ENCODE assay signal across 26 cellular contexts in the genomic region with DNA sequence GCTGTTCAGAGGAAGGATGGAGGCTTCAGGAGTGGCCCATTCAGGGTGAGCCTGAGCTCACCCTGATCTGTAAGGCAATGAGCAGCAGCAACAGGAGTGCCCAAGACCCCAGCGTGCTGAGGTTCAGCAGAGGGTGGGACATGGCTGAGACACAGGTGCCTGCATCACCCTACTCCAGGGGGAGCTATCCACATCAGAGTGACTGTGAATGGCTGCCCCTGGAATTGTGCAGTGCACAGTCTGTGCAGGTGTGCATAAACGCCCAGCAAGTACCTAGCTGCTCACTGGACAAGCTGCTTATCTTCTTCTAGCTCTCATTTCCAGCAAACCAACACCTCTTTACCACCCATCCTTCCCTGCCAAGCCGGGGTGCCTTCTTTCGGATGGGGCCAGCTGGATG.
DNase-seq lines count a peak whose midpoint lies in the region; ATAC-seq, FAIRE-seq and TF ChIP-seq lines count a peak whose summit lies in the region.
"Had no signal": no experiment of that assay in that cellular context is flagged by ENCODE, and none has a peak within 500 bp of the region (broad histone marks: within the 10 kb centered on the region; RNA-seq: fewer than 3 reads in every experiment).

No MANE protein-coding gene starts in this region.

- no peak for TF ChIP-seq POLR2A in tibial nerve (IDR thresholded peaks at IDR 0.05)

- no peak overlapping the region for H3K4ac ChIP-seq in H9 (ENCODE audit: low read depth, low read length)

- no peak overlapping the region for H2BK15ac ChIP-seq in H9 (ENCODE audit: low read depth, low read length)

- no peak overlapping the region for H3K4me3 ChIP-seq in tibial nerve
- no peak overlapping the region for H3K4me3 ChIP-seq in small intestine (ENCODE audit: low read depth in 1 of 2, low read length in 2 of 2)
- H3K4me3 ChIP-seq: BLaER1, GM12878, MG63 had no signal

- no peak overlapping the region for H3K27ac Mint-ChIP-seq in CD14-positive monocyte
- no peak overlapping the region for H3K27ac Mint-ChIP-seq in H9
- H3K27ac Mint-ChIP-seq: CD4-positive, alpha-beta T cell had no signal

- H3K36me3 Mint-ChIP-seq in CD14-positive monocyte (no peaks in the 10 kb centered on the region), H9 (ENCODE audit: insufficient read depth in 1 of 3, low read depth in 3 of 3) (no peaks in the 10 kb centered on the region)

- H3K27me3 ChIP-seq in H9 (ENCODE audit: insufficient read depth, low read length) (no peaks in the 10 kb centered on the region), tibial nerve (peaks cover 0 to 6% of the 10 kb centered on the region in 2 donors), small intestine (ENCODE audit: control insufficient read depth in 2 of 2, insufficient read depth in 2 of 2, low read length in 2 of 2) (peaks cover 0 to 6% of the 10 kb centered on the region in 2 donors)
- H3K27me3 ChIP-seq: BLaER1, MG63 had no signal

- H3K27me3 Mint-ChIP-seq in CD14-positive monocyte (ENCODE audit: low read depth in 3 of 3) (peaks cover 7 to 11% (median 10%) of the 10 kb centered on the region in 3 donors), H9 (ENCODE audit: low read depth) (peaks cover 8% of the 10 kb centered on the region)

- no peak for ATAC-seq in left ventricle myocardium superior
- ATAC-seq: GM12878, SK-N-SH treated with all-trans-retinoic acid at 6 μM for 48 hours had no signal

- H3K4me1 Mint-ChIP-seq in CD14-positive monocyte, result no peaks in the 10 kb centered on the region
- no peaks in the 10 kb centered on the region for H3K4me1 Mint-ChIP-seq in H9

- no peak for FAIRE-seq in small intestine (lab: Jason Lieb, UNC)
- FAIRE-seq: A204.1, D721Med, GM12878, RCC 7860 had no signal

- no peaks in the 10 kb centered on the region for H4K20me1 ChIP-seq in H9 (ENCODE audit: control insufficient read depth, insufficient read depth, insufficient read length)
- H4K20me1 ChIP-seq: BLaER1 had no signal

- H3K27ac ChIP-seq in H9 (ENCODE audit: insufficient read length, low read depth, low read length) (no peak overlapping the region), VCaP (0 out of 2 replicates have a peak overlapping the region, but pooled peaks have one; percentile 14), tibial nerve (no peak overlapping the region), small intestine (ENCODE audit: low read depth in 1 of 2, low read length in 1 of 2) (no peak overlapping the region)
- H3K27ac ChIP-seq: BLaER1 had no signal

- H3K23ac ChIP-seq in H9 (ENCODE audit: insufficient read length, low read depth, low read length), result no peak overlapping the region

- H3K9me3 Mint-ChIP-seq in CD14-positive monocyte (peaks cover 0 to 3% (median 0%) of the 10 kb centered on the region in 7 donors), H9 (no peaks in the 10 kb centered on the region)
- H3K9me3 Mint-ChIP-seq: CD4-positive, alpha-beta T cell had no signal

- H4K5ac ChIP-seq in H9 (ENCODE audit: insufficient read length, low read depth, low read length), result no peak overlapping the region

- no peak overlapping the region for H3K56ac ChIP-seq in H9 (ENCODE audit: insufficient read length, low read depth, low read length)

- no peak overlapping the region for H3K4me3 Mint-ChIP-seq in CD14-positive monocyte
- no peak overlapping the region for H3K4me3 Mint-ChIP-seq in H9
- H3K4me3 Mint-ChIP-seq: CD4-positive, alpha-beta T cell had no signal

- no peak overlapping the region for H3K4me2 ChIP-seq in H9 (ENCODE audit: insufficient read depth, insufficient read length, low read length)
- H3K4me2 ChIP-seq: BLaER1 had no signal

- intact Hi-C loops in CD14-positive monocyte (cut with micrococcal nuclease), result no loop called here
- intact Hi-C loops in left ventricle myocardium superior (cut with micrococcal nuclease), result no loop called here

- no peak overlapping the region for H3K9ac ChIP-seq in H9 (ENCODE audit: extremely low read depth, insufficient read length, low read length)
- H3K9ac ChIP-seq: BLaER1 had no signal

- no peak overlapping the region for H3K14ac ChIP-seq in H9 (ENCODE audit: insufficient read depth, low read length)

- no CpG with 5 or more reads among the region's 4 CpGs for WGBS in H9 (ENCODE audit: extremely low coverage, insufficient read length, low lambda C conversion rate)
- WGBS in tibial nerve, 2 donors, result 74 to 82% methylated on average over 4 of the region's 4 CpGs
- 40 to 70% (median 55%) methylated on average over 4 of the region's 4 CpGs for WGBS in small intestine, 3 donors

- H3T11ph ChIP-seq in H9 (ENCODE audit: low read length), result no peak overlapping the region

- no peak overlapping the region for H2BK120ac ChIP-seq in H9 (ENCODE audit: low read depth, low read length, poor library complexity, severe bottlenecking)

- TF ChIP-seq CTCF in CD14-positive monocyte (IDR thresholded peaks at IDR 0.05) (no peak), H9 (conservative IDR thresholded peaks at IDR 0.05) (peak; percentile 19; the same call in 1 of the 3 replicates), VCaP (conservative IDR thresholded peaks at IDR 0.05) (no peak), tibial nerve (IDR thresholded peaks at IDR 0.05) (no peak)

- no peaks in the 10 kb centered on the region for H3K23me2 ChIP-seq in H9 (ENCODE audit: insufficient read length, low read depth, low read length, poor library complexity, severe bottlenecking)

- H3K36me3 ChIP-seq in tibial nerve, result no peaks in the 10 kb centered on the region
- H3K36me3 ChIP-seq in small intestine (ENCODE audit: control insufficient read depth in 2 of 2, insufficient read depth in 2 of 2, low read length in 2 of 2), result no peaks in the 10 kb centered on the region
- H3K36me3 ChIP-seq: BLaER1, MG63 had no signal

- H3K18ac ChIP-seq in H9 (ENCODE audit: insufficient read length, low read depth, low read length), result no peak overlapping the region

- no peak overlapping the region for H2AK5ac ChIP-seq in H9 (ENCODE audit: insufficient read length, low read length)

- no peak for TF ChIP-seq EP300 in tibial nerve (IDR thresholded peaks at IDR 0.05)

- H2BK20ac ChIP-seq in H9 (ENCODE audit: low read depth, low read length, poor library complexity, severe bottlenecking), result no peak overlapping the region

- H2AFZ ChIP-seq in H9 (ENCODE audit: low read length), result no peak overlapping the region

- H3K9me3 ChIP-seq in H9 (ENCODE audit: control insufficient read depth, low read depth, low read length) (no peaks in the 10 kb centered on the region), tibial nerve (no peaks in the 10 kb centered on the region), small intestine (ENCODE audit: control insufficient read depth, low read depth) (no peaks in the 10 kb centered on the region)
- H3K9me3 ChIP-seq: BLaER1, MG63 had no signal

- no peaks in the 10 kb centered on the region for H3K79me2 ChIP-seq in H9 (ENCODE audit: insufficient read depth, low read length)

- H4K8ac ChIP-seq in H9 (replicated peaks; ENCODE audit: insufficient read length, low read depth, low read length), result no peak overlapping the region

- no peak overlapping the region for H2BK12ac ChIP-seq in H9 (ENCODE audit: insufficient read length, low read depth, low read length)

- H4K91ac ChIP-seq in H9 (ENCODE audit: insufficient read length, low read depth, low read length), result no peak overlapping the region

- peak; percentile 21 for DNase-seq in CD14-positive monocyte (ENCODE audit: low spot score)
- DNase-seq in H9, result no peak
- DNase-seq in mesenteric fat pad (ENCODE audit: low spot score), result peak; percentile 76
- no peak for DNase-seq in KG1 (lab: John Stamatoyannopoulos, UW)
- no peak for DNase-seq in left ventricle myocardium superior
- DNase-seq in tibial nerve (ENCODE audit: low spot score in 2 of 2), result no peak
- DNase-seq in small intestine, result no peak
- DNase-seq: CD4-positive, alpha-beta T cell; DMS79; EL; GDM1; GOT3; HCEC 1CT; KBM-7; MG63; NCI-H2029; NCI-H446 treated with DMSO at 0.1 percent for 48 hours; NCI-H69; OCI-M1 had no signal

- H2BK5ac ChIP-seq in H9 (ENCODE audit: insufficient read length, low read length), result no peak overlapping the region

- no peaks in the 10 kb centered on the region for H3K79me1 ChIP-seq in H9 (ENCODE audit: insufficient read depth, low read depth, low read length, poor library complexity, severe bottlenecking)

- no peaks in the 10 kb centered on the region for H3K4me1 ChIP-seq in H9 (ENCODE audit: insufficient read depth, low read length)
- no peaks in the 10 kb centered on the region for H3K4me1 ChIP-seq in tibial nerve
- no peaks in the 10 kb centered on the region for H3K4me1 ChIP-seq in small intestine (ENCODE audit: control insufficient read depth in 2 of 2, insufficient read depth in 1 of 2, low read depth in 1 of 2, low read length in 1 of 2)
- H3K4me1 ChIP-seq: BLaER1 had no signal

Comparison
In these comparisons a context has a peak if more than half of its experiments do, and no peak if none do; other contexts are left out.
1. DNase-seq: peak in CD14-positive monocyte (single experiment) and mesenteric fat pad (single experiment); none in H9 (single experiment), KG1 (single experiment), left ventricle myocardium superior (single experiment), tibial nerve (0 of 2) and small intestine (single experiment).